In the genomic region with DNA sequence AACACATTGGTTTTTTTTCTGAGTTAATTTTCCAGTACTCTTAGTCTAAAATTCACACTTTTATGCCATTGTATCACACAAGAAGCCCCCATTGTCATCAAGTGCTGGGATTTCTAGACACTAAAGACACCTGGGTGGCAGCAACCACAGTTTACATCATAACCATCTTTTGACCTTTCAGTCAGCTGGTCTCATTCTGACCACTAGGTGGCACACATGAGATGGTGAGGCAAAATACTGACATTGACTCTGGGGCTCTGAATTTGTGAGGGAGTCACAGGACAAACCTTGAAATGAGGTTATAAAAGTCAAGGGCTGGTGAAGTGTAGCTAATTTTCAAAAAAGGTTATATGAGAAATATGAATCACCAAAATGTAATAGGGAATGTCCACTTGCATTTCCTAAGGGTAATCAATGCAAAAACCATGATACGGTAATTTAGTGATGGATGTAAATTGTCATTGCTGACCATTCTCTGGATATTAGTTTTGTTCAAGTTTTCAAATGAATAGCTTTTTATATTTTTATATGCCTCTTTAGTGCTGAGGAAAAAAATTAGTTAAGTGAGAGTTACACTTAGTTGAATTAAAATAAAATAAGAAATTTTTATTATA, we compare ENCODE assay signal across 8 cellular contexts.
DNase-seq lines count a peak whose midpoint lies in the region; ATAC-seq and TF ChIP-seq lines count a peak whose summit lies in the region.

No MANE protein-coding gene starts in this region.

- WGBS in heart left ventricle, 4 donors = 92 to 99% (median 97%) methylated on average over 1 of the region's 1 CpG

- ATAC-seq in heart left ventricle (no peak), HG02763 (IDR thresholded peaks at IDR 0.05; ENCODE audit: unreplicated experiment) (peak; percentile 68), memory B cell (ENCODE audit: low read depth) (peak; percentile 63)

- no peaks in the 10 kb centered on the region for H3K36me3 ChIP-seq in heart left ventricle

- no peak overlapping the region for H3K27ac ChIP-seq in heart left ventricle

- H3K27me3 ChIP-seq in heart left ventricle = no peaks in the 10 kb centered on the region

- intact Hi-C loops in heart left ventricle (cut with DNase I) (loop anchor here in 1 of 10 donors (10.0 kb wide), 1 partner anchor 915 kb away; no protein-coding TSS in a partner anchor), cardiac septum (cut with DNase I) (no loop called here)

- H3K9me3 ChIP-seq in heart left ventricle = no peaks in the 10 kb centered on the region

- H3K4me3 Mint-ChIP-seq in memory B cell = no peak overlapping the region

- TF ChIP-seq CTCF in heart left ventricle (IDR thresholded peaks at IDR 0.05) = peak; percentile 64 to 83 (median 74)

- no peaks in the 10 kb centered on the region for H3K4me1 Mint-ChIP-seq in memory B cell

- no peaks in the 10 kb centered on the region for H3K4me1 ChIP-seq in heart left ventricle

- no peak overlapping the region for H3K4me3 ChIP-seq in heart left ventricle

- no peak for TF ChIP-seq POLR2A in heart left ventricle (IDR thresholded peaks at IDR 0.05)

- DNase-seq in heart left ventricle (peak in 3 of 5 donors; percentile 28 to 40 (median 29)), cardiac septum (ENCODE audit: low spot score) (no peak), NCI-H146 treated with DMSO at 0.1 percent for 48 hours (lab: John Stamatoyannopoulos, UW; ENCODE audit: unreplicated experiment) (peak; percentile 55), cerebellar cortex (ENCODE audit: low spot score) (peak; percentile 42), memory B cell (ENCODE audit: low spot score in 2 of 2) (peak; percentile 57 to 59)
- peak; percentile 39 to 50 (median 44) for DNase-seq in activated CD4-positive, CD25-positive, alpha-beta regulatory T cell (lab: John Stamatoyannopoulos, UW)
- DNase-seq in stimulated activated CD8-positive, alpha-beta memory T cell treated with anti-CD3 and anti-CD28 coated beads, Interleukin-2, amount 100 ng/mL, for 48 hours (ENCODE audit: low read depth in 2 of 2) = peak; percentile 15 to 33

- H3K27me3 Mint-ChIP-seq in memory B cell = peaks cover 3% of the 10 kb centered on the region

- no peak overlapping the region for H3K27ac Mint-ChIP-seq in memory B cell

- H3K36me3 Mint-ChIP-seq in memory B cell = no peaks in the 10 kb centered on the region

- no peaks in the 10 kb centered on the region for H3K9me3 Mint-ChIP-seq in memory B cell

Comparison
In these comparisons a context has a peak if more than half of its experiments do, and no peak if none do; other contexts are left out.
1. ATAC-seq: peak in HG02763 (single experiment) and memory B cell (single experiment); none in heart left ventricle (0 of 4).